In the genomic region with DNA sequence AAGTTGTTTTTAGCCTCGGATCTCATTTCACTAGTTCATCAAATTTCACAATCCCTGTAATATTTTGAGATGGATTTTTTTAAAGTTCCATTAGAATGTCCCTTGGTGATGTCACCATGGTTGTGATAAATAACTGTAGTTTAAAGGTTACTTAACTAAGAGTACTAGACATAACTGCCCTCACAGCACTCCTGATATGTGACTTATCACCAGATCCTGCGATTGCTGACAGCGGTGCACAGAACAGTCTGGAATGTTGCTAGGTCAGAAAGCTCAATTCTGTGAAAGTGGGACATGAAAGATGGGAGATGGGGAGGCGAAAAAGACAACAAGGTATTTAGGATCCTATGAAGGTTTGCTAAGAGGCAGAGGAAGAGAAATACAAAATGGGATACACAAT, we compare ENCODE assay signal across 21 cellular contexts. TPM values are rescaled to one million over a fixed set of nuclear protein-coding genes. Genes with fewer than 3 reads are reported as not detected.
DNase-seq lines count a peak whose midpoint lies in the region; ATAC-seq and TF ChIP-seq lines count a peak whose summit lies in the region.
"Had no signal": no experiment of that assay in that cellular context is flagged by ENCODE, and none has a peak within 500 bp of the region (broad histone marks: within the 10 kb centered on the region; RNA-seq: fewer than 3 reads in every experiment).

No MANE protein-coding gene starts in this region.

- no peaks in the 10 kb centered on the region for H3K27me3 Mint-ChIP-seq in neural crest cell (ENCODE audit: low read depth)
- peaks cover 1% of the 10 kb centered on the region for H3K27me3 Mint-ChIP-seq in activated CD8-positive, alpha-beta T cell treated with anti-CD3 and anti-CD28 coated beads for 36 hours
- H3K27me3 Mint-ChIP-seq: CD4-positive, CD25-positive, alpha-beta regulatory T cell had no signal

- ATAC-seq in gastroesophageal sphincter = no peak
- ATAC-seq in activated CD8-positive, alpha-beta T cell treated with anti-CD3 and anti-CD28 coated beads for 36 hours = no peak
- ATAC-seq: A549, K562 had no signal

- H3K27ac Mint-ChIP-seq in neural crest cell (ENCODE audit: unreplicated experiment) = peak overlapping the region; percentile 7
- no peak overlapping the region for H3K27ac Mint-ChIP-seq in activated CD8-positive, alpha-beta T cell treated with anti-CD3 and anti-CD28 coated beads for 36 hours
- H3K27ac Mint-ChIP-seq: CD4-positive, CD25-positive, alpha-beta regulatory T cell had no signal

- 82 to 94% methylated on average over 3 to 4 of the region's 4 CpGs for WGBS in gastroesophageal sphincter (ENCODE audit: low coverage in 1 of 2), 2 donors

- H3K36me3 Mint-ChIP-seq in neural crest cell (ENCODE audit: low read depth) = peaks cover 4% of the 10 kb centered on the region
- no peaks in the 10 kb centered on the region for H3K36me3 Mint-ChIP-seq in activated CD8-positive, alpha-beta T cell treated with anti-CD3 and anti-CD28 coated beads for 36 hours (ENCODE audit: low read depth)
- H3K36me3 Mint-ChIP-seq: CD4-positive, CD25-positive, alpha-beta regulatory T cell had no signal

- TF ChIP-seq CTCF in gastroesophageal sphincter (IDR thresholded peaks at IDR 0.05) = no peak
- no peak for TF ChIP-seq CTCF in neural crest cell (conservative IDR thresholded peaks at IDR 0.05)
- TF ChIP-seq CTCF in activated CD8-positive, alpha-beta T cell treated with anti-CD3 and anti-CD28 coated beads for 36 hours (IDR thresholded peaks at IDR 0.05) = no peak

- H3K9me3 Mint-ChIP-seq in neural crest cell = peaks cover 2% of the 10 kb centered on the region
- H3K9me3 Mint-ChIP-seq in activated CD8-positive, alpha-beta T cell treated with anti-CD3 and anti-CD28 coated beads for 36 hours = peaks cover 6% of the 10 kb centered on the region

- POLR2A ChIA-PET in activated CD8-positive, alpha-beta T cell treated with anti-CD3 and anti-CD28 coated beads for 36 hours (lab: Charles Lee) = no interaction called here

- peak overlapping the region; percentile 91 for H3K27ac ChIP-seq in angular gyrus (ENCODE audit: low read depth, low read length)
- H3K27ac ChIP-seq in gastroesophageal sphincter = peak overlapping the region in 3 of 4 donors; percentile 43 to 75 (median 70)
- peak overlapping the region; percentile 97 for H3K27ac ChIP-seq in temporal lobe (ENCODE audit: low read depth, low read length)
- H3K27ac ChIP-seq: A549 had no signal

- peaks cover 17% of the 10 kb centered on the region for H3K4me1 Mint-ChIP-seq in neural crest cell
- no peaks in the 10 kb centered on the region for H3K4me1 Mint-ChIP-seq in activated CD8-positive, alpha-beta T cell treated with anti-CD3 and anti-CD28 coated beads for 36 hours (ENCODE audit: low read depth)
- H3K4me1 Mint-ChIP-seq: CD4-positive, CD25-positive, alpha-beta regulatory T cell had no signal

- peaks cover 0 to 86% (median 25%) of the 10 kb centered on the region in 3 donors for H3K4me1 ChIP-seq in gastroesophageal sphincter
- H3K4me1 ChIP-seq: A549 had no signal

- no peak for TF ChIP-seq POLR2A in gastroesophageal sphincter (IDR thresholded peaks at IDR 0.05)

- CTCF ChIA-PET in activated CD8-positive, alpha-beta T cell treated with anti-CD3 and anti-CD28 coated beads for 36 hours (lab: Charles Lee) = no interaction called here

- no peak overlapping the region for H3K4me3 Mint-ChIP-seq in neural crest cell
- H3K4me3 Mint-ChIP-seq in activated CD8-positive, alpha-beta T cell treated with anti-CD3 and anti-CD28 coated beads for 36 hours = no peak overlapping the region
- H3K4me3 Mint-ChIP-seq: CD4-positive, CD25-positive, alpha-beta regulatory T cell had no signal

- peaks cover 0 to 20% of the 10 kb centered on the region in 2 donors for H3K36me3 ChIP-seq in gastroesophageal sphincter

- no peaks in the 10 kb centered on the region for H3K9me3 ChIP-seq in gastroesophageal sphincter
- H3K9me3 ChIP-seq: A549 had no signal

- DNase-seq in neural crest cell (ENCODE audit: low read depth, low spot score) (no peak), foreskin melanocyte (no peak), SIG-M5 treated with dmso at 0.1 percent for 504 hours (lab: John Stamatoyannopoulos, UW; ENCODE audit: unreplicated experiment) (no peak)
- no peak for DNase-seq in stimulated activated naive CD4-positive, alpha-beta T cell (lab: John Stamatoyannopoulos, UW)
- no peak for DNase-seq in activated CD8-positive, alpha-beta T cell treated with anti-CD3 and anti-CD28 coated beads for 36 hours
- DNase-seq: AML-193; Calu3; CD4-positive, CD25-positive, alpha-beta regulatory T cell; DMS79; HCEC 1CT; NCI-H1048; NCI-H146; NCI-H226; NCI-H526 had no signal

- intact Hi-C loops in activated CD8-positive, alpha-beta T cell treated with anti-CD3 and anti-CD28 coated beads for 36 hours (cut with micrococcal nuclease) = loop anchor here (10.0 kb wide), 1 partner anchor 57 kb away; no protein-coding TSS in a partner anchor

- no peak for TF ChIP-seq EP300 in gastroesophageal sphincter (IDR thresholded peaks at IDR 0.05)

- no peaks in the 10 kb centered on the region for H3K27me3 ChIP-seq in gastroesophageal sphincter

- no peak overlapping the region for H3K4me3 ChIP-seq in gastroesophageal sphincter
- H3K4me3 ChIP-seq: A549, K562 had no signal

RNA-seq across cellular contexts. Expression of gene FAM13C, which starts 40.2 kb away (rescaled TPM):
- total RNA-seq in gastroesophageal sphincter = 10 to 100 TPM; 26.9 to 79.9 (median 45.5) TPM
- 2.9 and 3.1 TPM in 2 replicates for total RNA-seq in neural crest cell
- total RNA-seq in temporal lobe = 15.2 TPM
- total RNA-seq in activated CD8-positive, alpha-beta T cell treated with anti-CD3 and anti-CD28 coated beads for 36 hours = not detected
- total RNA-seq: Calu3; CD4-positive, CD25-positive, alpha-beta regulatory T cell; G401; K562; OCI-LY7 had no signal
